In genomic region chr19:5903054-5903501, GRCh38 we compare ENCODE assay signal across 8 cellular contexts. TPM values are rescaled to one million over a fixed set of nuclear protein-coding genes. Genes with fewer than 3 reads are reported as not detected.
DNase-seq lines count a peak whose midpoint lies in the region; ATAC-seq lines count a peak whose summit lies in the region.

No MANE protein-coding gene starts in this region.

- H3K27me3 ChIP-seq in muscle layer of duodenum (ENCODE audit: low read depth, low read length) = no peaks in the 10 kb centered on the region

- H3K36me3 ChIP-seq in muscle layer of duodenum (ENCODE audit: control insufficient read depth in 1 of 2, insufficient read depth in 2 of 2, low read length in 2 of 2) = no peaks in the 10 kb centered on the region

- peak overlapping the region; percentile 90 for H3K27ac ChIP-seq in cingulate gyrus (ENCODE audit: low read depth, low read length)
- H3K27ac ChIP-seq in muscle layer of duodenum (ENCODE audit: low read length) = peak overlapping the region; percentile 90

- ATAC-seq in GM19467 (IDR thresholded peaks at IDR 0.05; ENCODE audit: unreplicated experiment) (no peak), GM19023 (IDR thresholded peaks at IDR 0.05; ENCODE audit: unreplicated experiment) (no peak)

- H3K9me3 ChIP-seq in muscle layer of duodenum (ENCODE audit: control insufficient read depth in 1 of 2, low read length in 2 of 2) = no peaks in the 10 kb centered on the region

- peak; percentile 55 for DNase-seq in Daoy (ENCODE audit: low read depth)
- peak; percentile 28 for DNase-seq in MV-4-11 (lab: John Stamatoyannopoulos, UW)
- DNase-seq in GOT3 (lab: John Stamatoyannopoulos, UW) = no peak
- DNase-seq in stimulated activated CD4-positive, alpha-beta T cell treated with anti-CD3 and anti-CD28 coated beads, Interleukin-12 subunit alpha, Interleukin-12 subunit beta, amount 100 ng/mL, for 4 hours = no peak

- peak overlapping the region; percentile 91 to 92 for H3K4me3 ChIP-seq in muscle layer of duodenum (ENCODE audit: low read depth in 1 of 2, low read length in 2 of 2)

- peaks cover 0 to 26% of the 10 kb centered on the region in 2 donors for H3K4me1 ChIP-seq in muscle layer of duodenum (ENCODE audit: control insufficient read depth in 1 of 2, insufficient read depth in 2 of 2, low read length in 2 of 2)

RNA-seq across cellular contexts. Expression of gene NDUFA11, which starts 0.5 kb away (rescaled TPM):
- 354 and 408 TPM in 2 replicates for total RNA-seq in Daoy (2014; rRNA removed; shearing (Covaris generic))

RNA-seq across cellular contexts. Expression of gene VMAC, which starts 1.6 kb away (rescaled TPM):
- total RNA-seq in Daoy (2014; rRNA removed; shearing (Covaris generic)) = 0.89 and 1.7 TPM in 2 replicates

RNA-seq across cellular contexts. Expression of gene CAPS, which starts 11.0 kb away (rescaled TPM):
- 1.6 and 1.8 TPM in 2 replicates for total RNA-seq in Daoy (2014; rRNA removed; shearing (Covaris generic))

RNA-seq across cellular contexts. Expression of gene FUT5, which starts 32.7 kb away (rescaled TPM):
- total RNA-seq in Daoy (2014; rRNA removed; shearing (Covaris generic)) = not detected in 2 replicates

RNA-seq across cellular contexts. Expression of gene FUT3, which starts 51.8 kb away (rescaled TPM):
- total RNA-seq in Daoy (2014; rRNA removed; shearing (Covaris generic)) = not detected in 2 replicates

Comparison
In these comparisons a context has a peak if more than half of its experiments do, and no peak if none do; other contexts are left out.
1. DNase-seq: peak in Daoy (single experiment) and MV-4-11 (single experiment); none in GOT3 (single experiment) and stimulated activated CD4-positive, alpha-beta T cell treated with anti-CD3 and anti-CD28 coated beads, Interleukin-12 subunit alpha, Interleukin-12 subunit beta, amount 100 ng/mL, for 4 hours (single experiment).